Comparison of ENCODE assay signal across 1 cellular context in the genomic region with DNA sequence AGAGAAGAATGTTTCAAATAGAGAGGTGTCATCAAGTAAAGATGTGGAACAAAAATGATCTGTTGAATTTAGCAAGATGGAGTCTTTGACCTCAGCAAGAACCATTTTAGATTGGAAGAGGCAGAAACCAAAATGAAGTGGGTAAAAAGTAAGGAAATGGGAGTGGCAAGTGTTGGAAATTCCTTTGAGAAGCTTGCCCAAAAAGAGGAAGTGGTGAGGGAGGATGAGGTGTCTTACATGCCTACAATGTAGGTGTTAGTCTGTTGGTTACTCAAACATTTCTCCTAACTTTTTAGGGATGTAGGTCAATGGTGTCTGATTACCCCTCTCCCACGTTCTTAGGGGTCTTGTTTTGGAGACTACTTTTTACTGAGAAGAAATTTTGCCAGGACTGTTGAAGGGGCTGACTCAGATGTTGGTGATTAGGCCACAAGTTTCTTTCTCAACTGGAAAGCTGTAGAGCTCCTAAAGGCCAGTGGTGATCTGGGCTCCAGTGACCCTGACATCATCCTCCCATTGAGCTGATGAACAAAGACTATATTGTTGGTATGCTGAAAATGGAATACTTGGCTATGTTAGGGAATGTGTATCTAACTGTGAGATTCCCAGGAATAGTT.
TF ChIP-seq lines count a peak whose summit lies in the region.

No MANE protein-coding gene starts in this region.

TF ChIP-seq in IMR-90, 13 proteins besides CTCF, POLR2A, EP300 and RAD21 (continued from another document):
- TF ChIP-seq, protein P1, sequence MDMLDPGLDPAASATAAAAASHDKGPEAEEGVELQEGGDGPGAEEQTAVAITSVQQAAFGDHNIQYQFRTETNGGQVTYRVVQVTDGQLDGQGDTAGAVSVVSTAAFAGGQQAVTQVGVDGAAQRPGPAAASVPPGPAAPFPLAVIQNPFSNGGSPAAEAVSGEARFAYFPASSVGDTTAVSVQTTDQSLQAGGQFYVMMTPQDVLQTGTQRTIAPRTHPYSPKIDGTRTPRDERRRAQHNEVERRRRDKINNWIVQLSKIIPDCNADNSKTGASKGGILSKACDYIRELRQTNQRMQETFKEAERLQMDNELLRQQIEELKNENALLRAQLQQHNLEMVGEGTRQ (IDR thresholded peaks at IDR 0.05; ENCODE audit: low read depth, low read length): no peak
- TF ChIP-seq SMC3 (IDR thresholded peaks at IDR 0.05; ENCODE audit: low read depth, low read length) (no peak), MAZ (IDR thresholded peaks at IDR 0.05; ENCODE audit: borderline replicate concordance, low read depth, low read length) (no peak), RCOR1 (IDR thresholded peaks at IDR 0.05; ENCODE audit: insufficient replicate concordance, low read length) (no peak)
